In the genomic region with DNA sequence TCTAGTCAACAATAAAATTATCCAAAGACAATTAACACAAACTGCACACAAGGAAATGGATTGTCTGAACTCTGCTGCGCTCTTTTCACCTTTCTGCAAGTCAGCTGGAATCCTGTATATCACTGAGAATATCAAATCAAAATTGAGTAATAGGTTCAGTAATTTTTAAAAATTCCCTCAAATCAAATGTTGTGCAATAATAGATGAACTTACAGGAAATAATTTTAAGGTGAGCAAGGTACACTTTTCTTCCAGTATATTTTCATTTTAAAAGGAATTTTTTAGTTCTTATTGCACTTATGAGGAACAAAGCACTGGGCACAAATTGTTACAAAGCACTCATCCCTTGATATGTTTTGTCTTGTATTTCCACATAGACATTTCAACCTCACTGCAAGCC, we compare ENCODE assay signal across 10 cellular contexts. TPM values are rescaled to one million over a fixed set of nuclear protein-coding genes. Genes with fewer than 3 reads are reported as not detected.
DNase-seq lines count a peak whose midpoint lies in the region; ATAC-seq and TF ChIP-seq lines count a peak whose summit lies in the region.
"Had no signal": no experiment of that assay in that cellular context is flagged by ENCODE, and none has a peak within 500 bp of the region (broad histone marks: within the 10 kb centered on the region; RNA-seq: fewer than 3 reads in every experiment).

No MANE protein-coding gene starts in this region.

- peaks cover 38% of the 10 kb centered on the region for H3K36me3 Mint-ChIP-seq in activated T-cell treated with anti-CD3 and anti-CD28 coated beads, Interleukin-2, amount 50 U/mL, for 24 hours (ENCODE audit: low read depth)
- no peaks in the 10 kb centered on the region for H3K36me3 Mint-ChIP-seq in glutamatergic neuron (ENCODE audit: unreplicated experiment)

- ATAC-seq in stimulated activated naive CD8-positive, alpha-beta T cell treated with anti-CD3 and anti-CD28 coated beads, Interleukin-15, amount 100 ng/mL, for 72 hours: no peak
- ATAC-seq in GM18867 (IDR thresholded peaks at IDR 0.05; ENCODE audit: unreplicated experiment) (no peak), HG02840 (IDR thresholded peaks at IDR 0.05; ENCODE audit: low FRiP score, unreplicated experiment) (no peak)

- H3K4me3 Mint-ChIP-seq in activated T-cell treated with anti-CD3 and anti-CD28 coated beads, Interleukin-2, amount 50 U/mL, for 24 hours: peak overlapping the region; percentile 91
- H3K4me3 Mint-ChIP-seq in glutamatergic neuron (ENCODE audit: unreplicated experiment): peak overlapping the region; percentile 96
- H3K4me3 Mint-ChIP-seq in stimulated activated naive CD8-positive, alpha-beta T cell treated with anti-CD3 and anti-CD28 coated beads, Interleukin-15, amount 100 ng/mL, for 72 hours: peak overlapping the region; percentile 87 to 96

- peak overlapping the region; percentile 89 for H3K27ac ChIP-seq in VCaP

- DNase-seq in activated T-cell treated with anti-CD3 and anti-CD28 coated beads, Interleukin-2, amount 50 U/mL, for 24 hours: no peak
- DNase-seq in activated T-cell treated with anti-CD3 and anti-CD28 coated beads for 4 hours (no peak), glutamatergic neuron (no peak), NCI-H774 (lab: John Stamatoyannopoulos, UW) (no peak)
- DNase-seq in stimulated activated naive CD8-positive, alpha-beta T cell treated with anti-CD3 and anti-CD28 coated beads, Interleukin-15, amount 100 ng/mL, for 72 hours: no peak
- DNase-seq: COR-L47, NCI-H2227 treated with DMSO at 0.1 percent for 48 hours had no signal

- peak overlapping the region; percentile 99 for H3K27ac Mint-ChIP-seq in activated T-cell treated with anti-CD3 and anti-CD28 coated beads, Interleukin-2, amount 50 U/mL, for 24 hours
- H3K27ac Mint-ChIP-seq in glutamatergic neuron (ENCODE audit: unreplicated experiment): no peak overlapping the region
- H3K27ac Mint-ChIP-seq in stimulated activated naive CD8-positive, alpha-beta T cell treated with anti-CD3 and anti-CD28 coated beads, Interleukin-15, amount 100 ng/mL, for 72 hours: peak overlapping the region; percentile 97 to 98

- TF ChIP-seq CTCF in VCaP (conservative IDR thresholded peaks at IDR 0.05) (no peak), glutamatergic neuron (IDR thresholded peaks at IDR 0.05; ENCODE audit: partially characterized antibody, unreplicated experiment) (no peak)

- no peaks in the 10 kb centered on the region for H3K9me3 Mint-ChIP-seq in activated T-cell treated with anti-CD3 and anti-CD28 coated beads, Interleukin-2, amount 50 U/mL, for 24 hours
- H3K9me3 Mint-ChIP-seq in glutamatergic neuron (ENCODE audit: unreplicated experiment): no peaks in the 10 kb centered on the region
- peaks cover 0 to 4% of the 10 kb centered on the region in 2 donors for H3K9me3 Mint-ChIP-seq in stimulated activated naive CD8-positive, alpha-beta T cell treated with anti-CD3 and anti-CD28 coated beads, Interleukin-15, amount 100 ng/mL, for 72 hours

- H3K27me3 Mint-ChIP-seq in activated T-cell treated with anti-CD3 and anti-CD28 coated beads, Interleukin-2, amount 50 U/mL, for 24 hours: no peaks in the 10 kb centered on the region
- no peaks in the 10 kb centered on the region for H3K27me3 Mint-ChIP-seq in glutamatergic neuron (ENCODE audit: unreplicated experiment)
- no peaks in the 10 kb centered on the region for H3K27me3 Mint-ChIP-seq in stimulated activated naive CD8-positive, alpha-beta T cell treated with anti-CD3 and anti-CD28 coated beads, Interleukin-15, amount 100 ng/mL, for 72 hours

- peaks cover 77% of the 10 kb centered on the region for H3K4me1 Mint-ChIP-seq in activated T-cell treated with anti-CD3 and anti-CD28 coated beads, Interleukin-2, amount 50 U/mL, for 24 hours (ENCODE audit: low read depth)
- no peaks in the 10 kb centered on the region for H3K4me1 Mint-ChIP-seq in glutamatergic neuron (ENCODE audit: low read depth, unreplicated experiment)
- H3K4me1 Mint-ChIP-seq in stimulated activated naive CD8-positive, alpha-beta T cell treated with anti-CD3 and anti-CD28 coated beads, Interleukin-15, amount 100 ng/mL, for 72 hours: peaks cover 51% of the 10 kb centered on the region

RNA-seq across cellular contexts. Expression of a gene that starts 1.2 kb away (rescaled TPM):
- total RNA-seq in glutamatergic neuron (ENCODE audit: unreplicated experiment): 18.4 TPM
